ENCODE assay signal across 9 cellular contexts in the genomic region with DNA sequence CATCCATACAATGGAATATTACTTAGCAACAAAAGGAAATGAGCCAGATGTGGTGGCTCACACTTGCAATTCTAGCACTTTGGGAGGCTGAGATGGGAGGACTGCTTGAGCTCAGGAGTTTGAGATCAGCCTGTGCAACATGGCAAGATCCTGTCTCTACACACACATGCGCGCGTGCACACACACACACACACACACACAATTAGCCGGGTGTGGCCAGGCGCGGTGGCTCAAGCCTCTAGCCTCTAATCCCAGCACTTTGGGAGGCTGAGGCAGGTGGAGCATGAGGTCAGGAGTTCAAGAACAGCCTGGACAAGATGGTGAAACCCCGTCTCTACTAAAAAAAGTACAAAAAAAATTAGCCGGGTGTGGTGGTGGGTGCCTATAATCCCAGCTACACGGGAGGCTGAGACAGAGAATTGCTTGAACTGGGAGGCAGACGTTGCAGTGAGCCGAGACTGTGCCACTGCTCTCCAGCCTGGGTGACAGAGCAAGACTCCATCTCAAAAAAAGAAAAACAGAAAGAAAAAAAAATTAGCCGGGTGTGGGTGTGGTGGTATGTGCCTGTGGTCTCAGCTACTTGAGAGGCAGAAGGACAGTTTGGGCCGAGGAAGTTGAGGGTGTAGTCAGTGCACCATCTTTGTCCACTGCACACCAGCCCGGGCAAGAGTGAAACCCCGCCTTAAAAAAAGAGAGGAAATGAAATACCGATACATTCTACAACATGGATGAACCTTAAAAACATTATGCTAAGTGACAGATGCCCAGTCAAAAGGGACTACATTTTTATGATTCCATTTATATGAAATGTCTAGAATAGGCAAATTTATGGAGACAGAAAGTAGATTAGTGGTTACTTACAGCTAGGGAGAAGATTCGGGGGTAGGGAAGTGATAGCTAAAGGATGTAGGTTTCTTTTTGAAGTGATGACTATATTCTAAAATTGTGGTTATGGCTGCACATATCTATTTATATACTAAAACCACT. TPM values are rescaled to one million over a fixed set of nuclear protein-coding genes. Genes with fewer than 3 reads are reported as not detected.
DNase-seq lines count a peak whose midpoint lies in the region; ATAC-seq and TF ChIP-seq lines count a peak whose summit lies in the region.
"Had no signal": no experiment of that assay in that cellular context is flagged by ENCODE, and none has a peak within 500 bp of the region (broad histone marks: within the 10 kb centered on the region; RNA-seq: fewer than 3 reads in every experiment).

No MANE protein-coding gene starts in this region.

- H3K27me3 Mint-ChIP-seq in dendritic cell treated with granulocyte-macrophage colony-stimulating factor and Interleukin-4, amounts not matched to agents 40 ng/mL and 50 ng/mL, for 4 days = no peaks in the 10 kb centered on the region

- in situ Hi-C loops in GM13976 (cut with MboI; ENCODE audit: low sequenced_read_pairs, unreplicated experiment) = no loop called here

- H3K36me3 Mint-ChIP-seq in dendritic cell treated with granulocyte-macrophage colony-stimulating factor and Interleukin-4, amounts not matched to agents 40 ng/mL and 50 ng/mL, for 4 days (ENCODE audit: low read depth) = peaks cover 65% of the 10 kb centered on the region

- peaks cover 10% of the 10 kb centered on the region for H3K9me3 Mint-ChIP-seq in dendritic cell treated with granulocyte-macrophage colony-stimulating factor and Interleukin-4, amounts not matched to agents 40 ng/mL and 50 ng/mL, for 4 days

- ATAC-seq in GM21529 (IDR thresholded peaks at IDR 0.05; ENCODE audit: unreplicated experiment) = peak; percentile 72
- ATAC-seq: heart left ventricle had no signal

- DNase-seq in GM13976 (ENCODE audit: low spot score) = peak; percentile 46
- peak; percentile 42 for DNase-seq in HS-5 (ENCODE audit: low read depth)
- no peak for DNase-seq in effector CD8-positive, alpha-beta T cell (lab: John Stamatoyannopoulos, UW)
- no peak for DNase-seq in D341Med (ENCODE audit: low spot score)
- no peak for DNase-seq in cardiac septum (ENCODE audit: low spot score)
- DNase-seq in NCI-H1417 (lab: John Stamatoyannopoulos, UW) = no peak
- DNase-seq: heart left ventricle had no signal

- peak overlapping the region; percentile 89 for H3K27ac Mint-ChIP-seq in dendritic cell treated with granulocyte-macrophage colony-stimulating factor and Interleukin-4, amounts not matched to agents 40 ng/mL and 50 ng/mL, for 4 days

- no peak for TF ChIP-seq CTCF in GM13976 (IDR thresholded peaks at IDR 0.05; ENCODE audit: borderline replicate concordance, control extremely low read depth, extremely low read depth, insufficient read depth, missing control alignments)

- intact Hi-C loops in dendritic cell treated with granulocyte-macrophage colony-stimulating factor and Interleukin-4, amounts not matched to agents 40 ng/mL and 50 ng/mL, for 4 days (cut with micrococcal nuclease) = no loop called here
- intact Hi-C loops in cardiac septum (cut with DNase I) = no loop called here

- H3K4me1 Mint-ChIP-seq in dendritic cell treated with granulocyte-macrophage colony-stimulating factor and Interleukin-4, amounts not matched to agents 40 ng/mL and 50 ng/mL, for 4 days (ENCODE audit: low read depth) = peaks cover 21% of the 10 kb centered on the region

- peak overlapping the region; percentile 72 for H3K4me3 Mint-ChIP-seq in dendritic cell treated with granulocyte-macrophage colony-stimulating factor and Interleukin-4, amounts not matched to agents 40 ng/mL and 50 ng/mL, for 4 days

RNA-seq across cellular contexts. Expression of a gene that starts 52.5 kb away (rescaled TPM):
- total RNA-seq in cardiac septum = 2.6 TPM

Comparison
In these comparisons a context has a peak if more than half of its experiments do, and no peak if none do; other contexts are left out.
1. DNase-seq: peak in GM13976 (single experiment) and HS-5 (single experiment); none in effector CD8-positive, alpha-beta T cell (single experiment), D341Med (single experiment), cardiac septum (single experiment) and NCI-H1417 (0 of 3).